ENCODE assay signal across 8 cellular contexts in the genomic region with DNA sequence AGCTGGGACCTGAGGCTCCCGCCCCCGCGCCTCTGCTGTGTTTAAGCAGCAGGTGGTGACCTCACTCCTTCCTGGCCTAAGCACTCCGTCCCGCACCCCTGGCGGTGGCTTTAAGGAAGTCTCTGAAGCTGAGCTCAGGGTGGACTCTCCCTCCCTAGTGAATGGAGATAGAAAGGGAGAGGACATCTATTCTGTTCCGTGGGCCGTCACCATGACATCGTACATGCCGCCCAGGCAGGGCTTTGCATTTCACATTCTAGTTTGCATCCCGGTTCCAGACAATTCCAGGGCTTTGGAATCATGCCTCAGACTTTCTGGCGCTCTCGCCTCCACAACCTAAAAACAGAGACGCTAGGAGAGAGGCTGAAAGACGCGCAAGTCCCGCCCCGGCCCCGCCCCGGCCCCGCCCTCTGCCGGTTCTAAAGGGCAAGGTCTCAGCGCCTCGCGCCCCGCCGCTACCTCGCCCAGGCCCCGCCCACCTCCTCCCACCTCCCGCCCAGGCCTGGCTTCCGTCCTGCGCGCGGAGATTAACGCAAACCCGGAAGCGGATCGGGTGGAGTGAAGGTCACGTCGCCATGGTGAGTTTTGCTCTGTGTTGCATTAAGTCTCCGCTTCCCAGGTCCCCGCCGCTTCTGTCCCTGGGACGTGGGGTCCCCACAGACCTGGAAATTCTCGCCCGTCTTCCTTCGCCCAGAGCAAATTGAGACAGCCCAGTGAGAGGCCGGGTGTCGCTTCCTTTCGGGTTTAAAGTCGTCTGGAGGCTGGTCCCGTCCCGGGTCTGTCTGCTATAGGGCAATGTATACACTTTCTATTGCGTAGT. TPM values are rescaled to one million over a fixed set of nuclear protein-coding genes. Genes with fewer than 3 reads are reported as not detected.
A peak's percentile ranks its signal among the peaks of the same experiment; 100 is the strongest.
DNase-seq lines count a peak whose midpoint lies in the region; ATAC-seq and TF ChIP-seq lines count a peak whose summit lies in the region.

A gene (plus strand): TSS at position 535 of the 820 bp plus-strand sequence. CDS start 15,617 bp downstream, outside the sequence.

- no peaks in the 10 kb centered on the region for H3K27me3 ChIP-seq in AG04450 (ENCODE audit: control insufficient read depth, insufficient read depth, low read length)

- peak; percentile 61 for DNase-seq in AG04450 (ENCODE audit: low read depth, low spot score)
- DNase-seq in NCI-H2227 (lab: John Stamatoyannopoulos, UW; ENCODE audit: unreplicated experiment): peak; percentile 89
- DNase-seq in activated CD4-positive, CD25-positive, alpha-beta regulatory T cell treated with anti-CD3 and anti-CD28 coated beads, Interleukin-2, amount 50 U/mL, for 16 hours (ENCODE audit: low read depth, low spot score): peak; percentile 96
- peak; percentile 89 for DNase-seq in central memory CD4-positive, alpha-beta T cell
- DNase-seq in islet precursor cell: peak; percentile 98
- DNase-seq in stimulated activated CD4-positive, alpha-beta T cell treated with anti-CD3 and anti-CD28 coated beads, Interleukin-12 subunit alpha, Interleukin-12 subunit beta, amount 100 ng/mL, for 4 hours: peak; percentile 99

- peaks cover 35% of the 10 kb centered on the region for H3K9me3 ChIP-seq in AG04450 (ENCODE audit: control insufficient read depth, insufficient read depth, low read length)

- peak; percentile 72 for ATAC-seq in GM18870 (IDR thresholded peaks at IDR 0.05; ENCODE audit: unreplicated experiment)
- ATAC-seq in HG03135 (IDR thresholded peaks at IDR 0.05; ENCODE audit: unreplicated experiment): peak; percentile 79

- POLR2A ChIA-PET in AG04450 (lab: Yijun Ruan, JAX): interaction anchor here (0.5 kb wide), 1 partner anchor 25 kb away, joined by 4 read pairs; no protein-coding TSS in a partner anchor

- H3K4me3 ChIP-seq in AG04450 (ENCODE audit: low read depth, low read length): peak within 1 kb of the TSS; percentile 83

- H3K27ac ChIP-seq in AG04450 (ENCODE audit: low read depth, low read length): peak within 1 kb of the TSS; percentile 80

- CTCF ChIA-PET in AG04450 (lab: Charles Lee): interaction anchor here (0.6 to 0.7 kb wide), 3 partner anchors 34 to 75 kb away, joined by 3 to 4 read pairs (median 3); no protein-coding TSS in a partner anchor

- TF ChIP-seq CTCF in AG04450 (IDR thresholded peaks at IDR 0.05; ENCODE audit: low read depth, low read length): peak; percentile 68

RNA-seq across cellular contexts. Expression of the gene that starts here (rescaled TPM):
- 5.3 and 7.7 TPM in 2 replicates for polyA plus RNA-seq in AG04450 (2011; rRNA removed)
- 10.3 and 21.9 TPM in 2 replicates for polyA minus RNA-seq in AG04450 (2011; rRNA and poly(A)+ RNA removed)

Comparison
In these comparisons a context has a peak if more than half of its experiments do, and no peak if none do; other contexts are left out.
1. Peak in every context shown above with its lines: DNase-seq, ATAC-seq, H3K4me3 ChIP-seq and H3K27ac ChIP-seq.